Comparison of ENCODE assay signal across 8 cellular contexts in the genomic region with DNA sequence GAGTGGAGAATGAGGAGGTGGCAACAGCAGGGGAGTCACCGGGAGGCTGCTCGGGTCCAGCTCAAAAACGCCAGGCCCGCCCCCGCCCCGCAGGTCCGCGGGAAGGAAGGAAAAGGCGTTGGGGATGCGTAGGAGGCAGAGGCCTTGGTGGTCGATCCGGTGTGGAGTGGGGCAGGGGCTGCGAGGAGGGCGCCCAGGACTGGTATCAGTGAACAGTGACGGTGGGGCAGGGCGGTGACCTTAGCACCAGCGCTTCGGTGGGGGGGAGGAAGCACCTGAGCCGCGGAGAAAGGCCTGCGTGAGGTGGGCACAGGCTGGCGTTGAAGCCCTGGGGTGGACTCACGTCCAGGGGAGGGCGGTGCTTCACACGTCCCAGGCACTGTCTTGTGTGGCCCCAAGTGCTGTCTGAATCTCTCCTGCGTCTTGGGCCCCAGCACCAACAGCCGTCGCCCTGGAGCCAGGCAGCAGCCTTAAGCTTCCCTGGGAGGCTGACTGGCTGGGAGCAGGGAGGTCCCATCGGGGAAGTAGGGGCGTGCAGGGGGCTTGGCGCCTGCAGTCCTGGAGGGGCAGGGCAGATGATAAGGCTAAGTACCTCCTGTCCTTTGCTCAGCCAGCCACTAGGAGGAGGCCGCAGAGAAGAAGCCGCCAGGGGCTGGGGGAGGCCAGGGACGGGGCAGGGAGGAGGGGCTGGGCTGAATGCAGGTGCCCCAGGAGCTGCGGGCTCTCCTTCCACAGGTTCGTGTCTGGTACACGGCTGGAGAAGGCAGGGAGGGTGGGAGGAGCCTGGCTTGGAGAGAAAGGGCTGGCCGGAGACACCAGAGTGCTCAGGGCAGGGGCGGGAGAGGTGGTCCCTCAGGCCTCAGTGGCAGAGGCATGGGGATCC. TPM values are rescaled to one million over a fixed set of nuclear protein-coding genes. Genes with fewer than 3 reads are reported as not detected.
DNase-seq lines count a peak whose midpoint lies in the region; ATAC-seq and TF ChIP-seq lines count a peak whose summit lies in the region.

No MANE protein-coding gene starts in this region.

- peak; percentile 56 for DNase-seq in AG08395 (ENCODE audit: low spot score)
- peak; percentile 81 for DNase-seq in NCI-H82 (lab: John Stamatoyannopoulos, UW)
- DNase-seq in activated T-cell treated with anti-CD3 and anti-CD28 coated beads for 24 hours (ENCODE audit: low read depth): peak; percentile 30
- peak; percentile 26 for DNase-seq in fibroblast of gingiva (ENCODE audit: low read depth)
- peak; percentile 90 for DNase-seq in neural progenitor cell (ENCODE audit: low spot score)
- no peak for DNase-seq in aorta

- peaks cover 8% of the 10 kb centered on the region for H3K9me3 Mint-ChIP-seq in neural progenitor cell

- peaks cover 22% of the 10 kb centered on the region for H3K27me3 Mint-ChIP-seq in neural progenitor cell (ENCODE audit: insufficient read depth, low read depth)

- H3K4me2 ChIP-seq in neural progenitor cell: peak overlapping the region; percentile 85

- H3K4me1 Mint-ChIP-seq in neural progenitor cell: peaks cover 15% of the 10 kb centered on the region

- H3K27me3 ChIP-seq in neural progenitor cell: peaks cover 34% of the 10 kb centered on the region
- no peaks in the 10 kb centered on the region for H3K27me3 ChIP-seq in aorta (ENCODE audit: control insufficient read depth in 1 of 2, insufficient read depth in 2 of 2, low read length in 1 of 2)

- no peaks in the 10 kb centered on the region for H3K9me3 ChIP-seq in neural progenitor cell (ENCODE audit: low read depth)
- H3K9me3 ChIP-seq in aorta (ENCODE audit: control insufficient read depth, low read length): no peaks in the 10 kb centered on the region

- intact Hi-C loops in aorta (cut with DNase I): no loop called here

- H3K4me3 Mint-ChIP-seq in neural progenitor cell: peak overlapping the region; percentile 84

- peaks cover 14% of the 10 kb centered on the region for H3F3A ChIP-seq in neural progenitor cell (ENCODE audit: low read depth)

- 10% methylated on average over 39 of the region's 39 CpGs for WGBS in aorta, 2 donors

- H3K27ac ChIP-seq in neural progenitor cell (no peak overlapping the region), aorta (ENCODE audit: low read depth in 1 of 2, low read length in 2 of 2) (no peak overlapping the region)

- H3K36me3 Mint-ChIP-seq in neural progenitor cell: peaks cover 1% of the 10 kb centered on the region

- H3K4me3 ChIP-seq in neural progenitor cell (peak overlapping the region; percentile 53), aorta (ENCODE audit: low read length in 2 of 2) (no peak overlapping the region)

- H4K20me1 ChIP-seq in neural progenitor cell (ENCODE audit: low read depth): no peaks in the 10 kb centered on the region

- TF ChIP-seq CTCF in neural progenitor cell (IDR thresholded peaks at IDR 0.05): peak; percentile 73

- H2AFZ ChIP-seq in neural progenitor cell (replicated peaks): peak overlapping the region; percentile 71

- no peaks in the 10 kb centered on the region for H3K79me2 ChIP-seq in neural progenitor cell (ENCODE audit: low read depth)

- H3K36me3 ChIP-seq in neural progenitor cell (no peaks in the 10 kb centered on the region), aorta (ENCODE audit: control insufficient read depth in 1 of 2, insufficient read depth in 2 of 2, low read length in 1 of 2) (no peaks in the 10 kb centered on the region)

- no peak overlapping the region for H3K9ac ChIP-seq in neural progenitor cell

- H3K4me1 ChIP-seq in neural progenitor cell (no peaks in the 10 kb centered on the region), aorta (ENCODE audit: control insufficient read depth in 1 of 2, insufficient read depth in 2 of 2, low read length in 2 of 2) (no peaks in the 10 kb centered on the region)

- ATAC-seq in GM21367 (IDR thresholded peaks at IDR 0.05; ENCODE audit: unreplicated experiment) (peak; percentile 43), aorta (ENCODE audit: low FRiP score) (peak; percentile 50), HG02884 (IDR thresholded peaks at IDR 0.05; ENCODE audit: unreplicated experiment) (no peak)

- H3K27ac Mint-ChIP-seq in neural progenitor cell: no peak overlapping the region

RNA-seq across cellular contexts. Expression of a gene that starts 26.5 kb away (rescaled TPM):
- total RNA-seq in neural progenitor cell (ENCODE audit: low replicate concordance): 0.41 and 1.1 TPM in 2 replicates
- 1 to 10 TPM; 4.4 to 4.7 TPM for total RNA-seq in aorta
- polyA plus RNA-seq in aorta: 1 to 10 TPM; 1.6 to 1.9 TPM

RNA-seq across cellular contexts. Expression of a gene that starts 31.9 kb away (rescaled TPM):
- 67.2 and 92.4 TPM in 2 replicates for total RNA-seq in neural progenitor cell (ENCODE audit: low replicate concordance)
- total RNA-seq in aorta: 100 to 1,000 TPM; 124 to 154 TPM
- polyA plus RNA-seq in aorta: 100 to 1,000 TPM in 1 of 2 donors, 10 to 100 TPM in 1; 93.2 to 118 TPM

RNA-seq across cellular contexts. Expression of a gene that starts 37.7 kb away (rescaled TPM):
- 3.0 and 13.7 TPM in 2 replicates for total RNA-seq in neural progenitor cell (ENCODE audit: low replicate concordance)
- 10 to 100 TPM; 30.0 to 36.2 TPM for total RNA-seq in aorta
- polyA plus RNA-seq in aorta: 10 to 100 TPM in 1 of 2 donors, 1 to 10 TPM in 1; 6.4 to 16.2 TPM

Comparison
In these comparisons a context has a peak if more than half of its experiments do, and no peak if none do; other contexts are left out.
1. DNase-seq: peak in AG08395 (single experiment), NCI-H82 (single experiment), activated T-cell treated with anti-CD3 and anti-CD28 coated beads for 24 hours (single experiment), fibroblast of gingiva (single experiment) and neural progenitor cell (single experiment); none in aorta (0 of 2).